ENCODE assay signal across 9 cellular contexts in the genomic region with DNA sequence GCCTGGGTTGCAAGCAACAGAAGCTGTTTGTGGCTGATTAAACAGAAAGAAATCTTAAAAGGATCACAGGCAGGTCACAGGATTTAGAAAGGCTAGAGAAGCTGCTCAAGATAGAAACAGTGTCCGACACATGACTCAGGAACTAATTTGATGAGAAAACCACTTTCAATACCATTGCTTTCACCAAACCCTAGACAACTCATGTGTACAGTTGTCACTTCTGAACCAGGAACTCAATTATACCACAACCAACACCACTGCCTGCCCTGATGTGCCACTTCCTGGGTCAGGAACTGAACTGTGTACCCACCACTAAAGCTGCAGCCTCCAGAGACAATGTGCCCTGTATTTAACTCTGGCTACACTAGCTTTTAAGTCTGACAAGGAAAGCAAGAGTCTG. TPM values are rescaled to one million over a fixed set of nuclear protein-coding genes. Genes with fewer than 3 reads are reported as not detected.
DNase-seq lines count a peak whose midpoint lies in the region; ATAC-seq, FAIRE-seq and TF ChIP-seq lines count a peak whose summit lies in the region.
"Had no signal": no experiment of that assay in that cellular context is flagged by ENCODE, and none has a peak within 500 bp of the region (broad histone marks: within the 10 kb centered on the region; RNA-seq: fewer than 3 reads in every experiment).

No MANE protein-coding gene starts in this region.

- WGBS in small intestine, 3 donors, result 60 to 86% (median 84%) methylated on average over 1 of the region's 1 CpG
- WGBS in esophagus muscularis mucosa, result 82% methylated on average over 1 of the region's 1 CpG

- no peak for TF ChIP-seq EP300 in esophagus muscularis mucosa (IDR thresholded peaks at IDR 0.05)

- H3K27ac ChIP-seq in small intestine (ENCODE audit: low read depth in 1 of 2, low read length in 1 of 2) (peak overlapping the region in 1 of 2 donors; percentile 4), esophagus muscularis mucosa (replicated peaks in 1 of 4) (no peak overlapping the region)

- H3K27me3 ChIP-seq in small intestine (ENCODE audit: control insufficient read depth in 2 of 2, insufficient read depth in 2 of 2, low read length in 2 of 2), result no peaks in the 10 kb centered on the region
- no peaks in the 10 kb centered on the region for H3K27me3 ChIP-seq in esophagus muscularis mucosa

- intact Hi-C loops in esophagus muscularis mucosa (cut with DNase I), result no loop called here

- H3K4me3 ChIP-seq in small intestine (ENCODE audit: low read depth in 1 of 2, low read length in 2 of 2) (no peak overlapping the region), esophagus muscularis mucosa (no peak overlapping the region)

- H3K36me3 ChIP-seq in small intestine (ENCODE audit: control insufficient read depth in 2 of 2, insufficient read depth in 2 of 2, low read length in 2 of 2), result no peaks in the 10 kb centered on the region
- peaks cover 0 to 4% (median 0%) of the 10 kb centered on the region in 4 donors for H3K36me3 ChIP-seq in esophagus muscularis mucosa

- DNase-seq in activated CD4-positive, alpha-beta T cell treated with anti-CD3 and anti-CD28 coated beads for 48 hours, result peak; percentile 39
- no peak for DNase-seq in activated CD4-positive, alpha-beta T cell treated with anti-CD3 and anti-CD28 coated beads for 1 hour
- DNase-seq in SIG-M5 treated with dmso at 0.1 percent for 504 hours (lab: John Stamatoyannopoulos, UW; ENCODE audit: unreplicated experiment), result peak; percentile 91
- peak; percentile 53 for DNase-seq in small intestine
- DNase-seq in NCI-H2107 treated with DMSO at 0.1 percent for 48 hours (lab: John Stamatoyannopoulos, UW; ENCODE audit: unreplicated experiment), result no peak
- no peak for DNase-seq in kidney tubule cell (ENCODE audit: low spot score)
- DNase-seq in esophagus muscularis mucosa (ENCODE audit: extremely low spot score), result no peak

- TF ChIP-seq POLR2A in esophagus muscularis mucosa (IDR thresholded peaks at IDR 0.05; ENCODE audit: low read depth), result no peak

- FAIRE-seq in small intestine (lab: Jason Lieb, UNC), result no peak

- peak; percentile 66 for ATAC-seq in HG02973 (IDR thresholded peaks at IDR 0.05; ENCODE audit: unreplicated experiment)

- H3K4me1 ChIP-seq in small intestine (ENCODE audit: control insufficient read depth in 2 of 2, insufficient read depth in 1 of 2, low read depth in 1 of 2, low read length in 1 of 2) (peaks cover 0 to 5% of the 10 kb centered on the region in 2 donors), esophagus muscularis mucosa (peaks cover 0 to 10% (median 9%) of the 10 kb centered on the region in 4 donors)

- no peak for TF ChIP-seq CTCF in esophagus muscularis mucosa (IDR thresholded peaks at IDR 0.05)

- no peaks in the 10 kb centered on the region for H3K9me3 ChIP-seq in small intestine (ENCODE audit: control insufficient read depth, low read depth)
- no peaks in the 10 kb centered on the region for H3K9me3 ChIP-seq in esophagus muscularis mucosa

RNA-seq across cellular contexts. Expression of gene RHOQ, which starts 6.9 kb away (rescaled TPM):
- polyA plus RNA-seq in small intestine, result 10 to 100 TPM in 2 of 3 donors, 1 to 10 TPM in 1; 1.6 to 23.7 (median 11.6) TPM
- 100 to 1,000 TPM; 107 to 168 (median 142) TPM for total RNA-seq in esophagus muscularis mucosa

RNA-seq across cellular contexts. Expression of gene ATP6V1E2, which starts 7.0 kb away (rescaled TPM):
- 1 to 10 TPM in 1 of 3 donors, under 1 TPM in 1, not detected in 1; 0.54 to 4.1 TPM for polyA plus RNA-seq in small intestine
- total RNA-seq in esophagus muscularis mucosa, result 1 to 10 TPM; 3.6 to 7.5 (median 5.5) TPM

RNA-seq across cellular contexts. Expression of gene TMEM247, which starts 56.0 kb away (rescaled TPM):
- polyA plus RNA-seq in small intestine, result not detected
- not detected for total RNA-seq in esophagus muscularis mucosa
- total RNA-seq: RPMI7951 had no signal

Comparison
In these comparisons a context has a peak if more than half of its experiments do, and no peak if none do; other contexts are left out.
1. DNase-seq: peak in activated CD4-positive, alpha-beta T cell treated with anti-CD3 and anti-CD28 coated beads for 48 hours (single experiment), SIG-M5 treated with dmso at 0.1 percent for 504 hours (single experiment) and small intestine (single experiment); none in activated CD4-positive, alpha-beta T cell treated with anti-CD3 and anti-CD28 coated beads for 1 hour (single experiment), NCI-H2107 treated with DMSO at 0.1 percent for 48 hours (single experiment), kidney tubule cell (single experiment) and esophagus muscularis mucosa (single experiment).